In genomic region chrX:149372861-149373260, GRCh38 we compare ENCODE assay signal across 18 cellular contexts.
DNase-seq lines count a peak whose midpoint lies in the region; FAIRE-seq and TF ChIP-seq lines count a peak whose summit lies in the region.
"Had no signal": no experiment of that assay in that cellular context is flagged by ENCODE, and none has a peak within 500 bp of the region (broad histone marks: within the 10 kb centered on the region; RNA-seq: fewer than 3 reads in every experiment).

No MANE protein-coding gene starts in this region.

- no peak overlapping the region for H3K9ac ChIP-seq in astrocyte (ENCODE audit: low read length)
- peak overlapping the region; percentile 38 for H3K9ac ChIP-seq in neural cell (ENCODE audit: low read length)

- no peaks in the 10 kb centered on the region for H3K79me2 ChIP-seq in astrocyte (ENCODE audit: insufficient read depth, low read length)
- H3K79me2 ChIP-seq in neural cell (replicated peaks; ENCODE audit: insufficient read depth, low read length), result no peaks in the 10 kb centered on the region

- H3K36me3 Mint-ChIP-seq in astrocyte (ENCODE audit: low read depth, unreplicated experiment), result no peaks in the 10 kb centered on the region
- H3K36me3 Mint-ChIP-seq: CD4-positive, CD25-positive, alpha-beta regulatory T cell had no signal

- DNase-seq in NCI-H82 (lab: John Stamatoyannopoulos, UW) (peak; percentile 47), NCI-H82 treated with DMSO at 0.1 percent for 48 hours (lab: John Stamatoyannopoulos, UW; ENCODE audit: unreplicated experiment) (no peak), NCI-H524 treated with DMSO at 0.1 percent for 48 hours (lab: John Stamatoyannopoulos, UW) (peak; percentile 58), astrocyte (ENCODE audit: low read depth) (peak; percentile 28), activated gamma-delta T cell treated with Interleukin-2 at 50 U/mL for 16 hours (no peak), ACHN (no peak)
- DNase-seq in activated CD8-positive, alpha-beta memory T cell treated with anti-CD3 and anti-CD28 coated beads, Interleukin-2, amount 50 U/mL, for 4 hours, result no peak
- DNase-seq: Calu3; CD4-positive, CD25-positive, alpha-beta regulatory T cell; NCI-H1417; NCI-H2081; NCI-H2227 treated with DMSO at 0.1 percent for 48 hours; NCI-H748 treated with DMSO at 0.1 percent for 48 hours had no signal

- no peak for TF ChIP-seq EP300 in neural cell (conservative IDR thresholded peaks at IDR 0.05; ENCODE audit: poor library complexity, severe bottlenecking)

- H3K27ac ChIP-seq in astrocyte (ENCODE audit: low read depth, low read length), result no peak overlapping the region
- H3K27ac ChIP-seq in neural cell (ENCODE audit: low read length), result peak overlapping the region; percentile 76
- H3K27ac ChIP-seq: A549, RWPE1 had no signal

- peaks cover 28% of the 10 kb centered on the region for H3K4me1 Mint-ChIP-seq in astrocyte (ENCODE audit: low read depth, unreplicated experiment)
- H3K4me1 Mint-ChIP-seq: CD4-positive, CD25-positive, alpha-beta regulatory T cell had no signal

- H3K27me3 Mint-ChIP-seq in astrocyte (ENCODE audit: low read depth, unreplicated experiment), result peaks cover 1% of the 10 kb centered on the region

- H3K36me3 ChIP-seq in astrocyte (ENCODE audit: insufficient read depth, low read length) (no peaks in the 10 kb centered on the region), neural cell (ENCODE audit: insufficient read depth, low read length) (no peaks in the 10 kb centered on the region)

- no peak overlapping the region for H3K4me3 ChIP-seq in astrocyte (ENCODE audit: insufficient read depth, low read depth, low read length)
- H3K4me3 ChIP-seq in neural cell (ENCODE audit: low read length), result peak overlapping the region; percentile 44
- H3K4me3 ChIP-seq: A549 had no signal

- H4K20me1 ChIP-seq in astrocyte (ENCODE audit: insufficient read depth, low read length), result no peaks in the 10 kb centered on the region
- H4K20me1 ChIP-seq in neural cell (ENCODE audit: insufficient read depth), result no peaks in the 10 kb centered on the region

- no peaks in the 10 kb centered on the region for H3K4me1 ChIP-seq in astrocyte (ENCODE audit: insufficient read depth, low read length)
- H3K4me1 ChIP-seq: A549 had no signal

- H3K27me3 ChIP-seq in astrocyte (ENCODE audit: insufficient read depth, low read length) (no peaks in the 10 kb centered on the region), neural cell (ENCODE audit: insufficient read depth, low read depth, low read length) (no peaks in the 10 kb centered on the region)

- in situ Hi-C loops in ACHN (cut with HindIII; ENCODE audit: low pct_ligation_motif_present, low pct_unique_long_range_greater_than_20kb, low sequenced_read_pairs), result no loop called here

- H3K27ac Mint-ChIP-seq in astrocyte (ENCODE audit: unreplicated experiment), result no peak overlapping the region
- H3K27ac Mint-ChIP-seq: CD4-positive, CD25-positive, alpha-beta regulatory T cell had no signal

- no peak overlapping the region for H3K4me2 ChIP-seq in astrocyte (ENCODE audit: low read length)
- no peak overlapping the region for H3K4me2 ChIP-seq in neural cell (ENCODE audit: low read length)
- H3K4me2 ChIP-seq: A549 had no signal

- TF ChIP-seq RAD21 in neural cell (conservative IDR thresholded peaks at IDR 0.05), result no peak

- H2AFZ ChIP-seq in astrocyte (ENCODE audit: low read depth, low read length), result no peak overlapping the region
- H2AFZ ChIP-seq in neural cell (ENCODE audit: low read depth, low read length), result no peak overlapping the region

- TF ChIP-seq CTCF in astrocyte (IDR thresholded peaks at IDR 0.05; ENCODE audit: insufficient read depth, low read depth, low read length) (no peak), neural cell (IDR thresholded peaks at IDR 0.05; ENCODE audit: poor library complexity, severe bottlenecking) (no peak)

- no peaks in the 10 kb centered on the region for H3K9me2 ChIP-seq in neural cell (ENCODE audit: insufficient read depth, low read length)

- no peak overlapping the region for H3K4me3 Mint-ChIP-seq in astrocyte (ENCODE audit: unreplicated experiment)
- H3K4me3 Mint-ChIP-seq: CD4-positive, CD25-positive, alpha-beta regulatory T cell had no signal

- H3K9me3 Mint-ChIP-seq in astrocyte (ENCODE audit: unreplicated experiment), result no peaks in the 10 kb centered on the region

- H3K9me3 ChIP-seq in astrocyte (ENCODE audit: insufficient read depth, low read depth, low read length) (no peaks in the 10 kb centered on the region), neural cell (ENCODE audit: low read length) (no peaks in the 10 kb centered on the region)
- H3K9me3 ChIP-seq: A549 had no signal

- no peaks in the 10 kb centered on the region for H3F3A ChIP-seq in neural cell (ENCODE audit: insufficient read depth, low read length, poor library complexity, severe bottlenecking)

- no peak for FAIRE-seq in astrocyte (lab: Jason Lieb, UNC)
- FAIRE-seq: A549, H1, HepG2 had no signal

TF ChIP-seq in neural cell, 6 proteins besides CTCF, POLR2A, EP300 and RAD21:
- TF ChIP-seq MXI1 (conservative IDR thresholded peaks at IDR 0.05; ENCODE audit: poor library complexity, severe bottlenecking), result no peak
- TF ChIP-seq EZH2 (IDR thresholded peaks at IDR 0.05; ENCODE audit: borderline replicate concordance, insufficient read depth, low read length, poor library complexity, severe bottlenecking), result no peak
TF ChIP-seq in neural cell: peak in this region for 0.

Comparison
In these comparisons a context has a peak if more than half of its experiments do, and no peak if none do; other contexts are left out.
1. DNase-seq: peak in NCI-H82 (single experiment), NCI-H524 treated with DMSO at 0.1 percent for 48 hours (single experiment) and astrocyte (single experiment); none in NCI-H82 treated with DMSO at 0.1 percent for 48 hours (single experiment), activated gamma-delta T cell treated with Interleukin-2 at 50 U/mL for 16 hours (single experiment), activated CD8-positive, alpha-beta memory T cell treated with anti-CD3 and anti-CD28 coated beads, Interleukin-2, amount 50 U/mL, for 4 hours (single experiment) and ACHN (single experiment).